9 cellular contexts compared by ENCODE assay signal in genomic region chr3:149553781-149554451, GRCh38.
A peak's percentile ranks its signal among the peaks of the same experiment; 100 is the strongest.
DNase-seq lines count a peak whose midpoint lies in the region; ATAC-seq and TF ChIP-seq lines count a peak whose summit lies in the region.
"Had no signal": no experiment of that assay in that cellular context is flagged by ENCODE, and none has a peak within 500 bp of the region (broad histone marks: within the 10 kb centered on the region; RNA-seq: fewer than 3 reads in every experiment).

No MANE protein-coding gene starts in this region.

- H3K56ac ChIP-seq in mesendoderm (ENCODE audit: low read length) = peak overlapping the region; percentile 30

- peaks cover 4% of the 10 kb centered on the region for H3K79me1 ChIP-seq in mesendoderm (ENCODE audit: low read length)

- no peaks in the 10 kb centered on the region for H3K9me3 Mint-ChIP-seq in stimulated activated effector memory CD8-positive, alpha-beta T cell treated with anti-CD3 and anti-CD28 coated beads, Interleukin-12 subunit alpha, Interleukin-12 subunit beta, amount 100 ng/mL, for 72 hours

- peaks cover 0 to 14% (median 0%) of the 10 kb centered on the region in 4 donors for H3K4me1 ChIP-seq in Peyer's patch
- H3K4me1 ChIP-seq in esophagus muscularis mucosa = peaks cover 32 to 86% (median 78%) of the 10 kb centered on the region in 4 donors
- peaks cover 19% of the 10 kb centered on the region for H3K4me1 ChIP-seq in mesendoderm (ENCODE audit: control insufficient read depth, low read depth, low read length)
- peaks cover 22 to 36% of the 10 kb centered on the region in 2 donors for H3K4me1 ChIP-seq in thyroid gland

- no peaks in the 10 kb centered on the region for H3K79me2 ChIP-seq in mesendoderm (ENCODE audit: control insufficient read depth, insufficient read depth, low read length)

- H3K4me3 Mint-ChIP-seq in stimulated activated effector memory CD8-positive, alpha-beta T cell treated with anti-CD3 and anti-CD28 coated beads, Interleukin-12 subunit alpha, Interleukin-12 subunit beta, amount 100 ng/mL, for 72 hours = no peak overlapping the region

- no peak overlapping the region for H4K8ac ChIP-seq in mesendoderm (ENCODE audit: low read depth, low read length)

- TF ChIP-seq POLR2A in Peyer's patch (IDR thresholded peaks at IDR 0.05) (no peak), esophagus muscularis mucosa (IDR thresholded peaks at IDR 0.05; ENCODE audit: low read depth) (no peak), thyroid gland (IDR thresholded peaks at IDR 0.05) (no peak)

- H3K18ac ChIP-seq in mesendoderm (ENCODE audit: low read length) = peak overlapping the region; percentile 75

- H3K36me3 ChIP-seq in Peyer's patch = no peaks in the 10 kb centered on the region
- H3K36me3 ChIP-seq in esophagus muscularis mucosa = no peaks in the 10 kb centered on the region
- no peaks in the 10 kb centered on the region for H3K36me3 ChIP-seq in mesendoderm (ENCODE audit: control insufficient read depth, insufficient read depth, low read length)
- H3K36me3 ChIP-seq in thyroid gland = no peaks in the 10 kb centered on the region

- H3K27me3 ChIP-seq in Peyer's patch = no peaks in the 10 kb centered on the region
- H3K27me3 ChIP-seq in esophagus muscularis mucosa = no peaks in the 10 kb centered on the region
- H3K27me3 ChIP-seq in mesendoderm (ENCODE audit: insufficient read depth, low read length, poor library complexity) = no peaks in the 10 kb centered on the region
- no peaks in the 10 kb centered on the region for H3K27me3 ChIP-seq in thyroid gland

- H3K27ac Mint-ChIP-seq in stimulated activated effector memory CD8-positive, alpha-beta T cell treated with anti-CD3 and anti-CD28 coated beads, Interleukin-12 subunit alpha, Interleukin-12 subunit beta, amount 100 ng/mL, for 72 hours = no peak overlapping the region

- TF ChIP-seq CTCF in Peyer's patch (IDR thresholded peaks at IDR 0.05) (no peak), esophagus muscularis mucosa (IDR thresholded peaks at IDR 0.05) (no peak), thyroid gland (IDR thresholded peaks at IDR 0.05) (no peak)

- H3K27ac ChIP-seq in Peyer's patch (peak overlapping the region in 3 of 4 donors; percentile 18 to 71 (median 52)), esophagus muscularis mucosa (replicated peaks in 1 of 4) (peak overlapping the region; percentile 62 to 79 (median 72)), mesendoderm (ENCODE audit: low read depth, low read length) (peak overlapping the region; percentile 41), thyroid gland (peak overlapping the region in 2 of 3 donors; percentile 50 to 88)

- WGBS in esophagus muscularis mucosa = 33% methylated on average over 13 of the region's 13 CpGs
- WGBS in mesendoderm (ENCODE audit: extremely low coverage, insufficient coverage, low lambda C conversion rate) = no CpG with 5 or more reads among the region's 13 CpGs
- WGBS in thyroid gland, 2 donors = 70 to 78% methylated on average over 13 of the region's 13 CpGs

- intact Hi-C loops in esophagus muscularis mucosa (cut with DNase I) = no loop called here
- intact Hi-C loops in thyroid gland (cut with DNase I) = no loop called here

- no peak overlapping the region for H2BK5ac ChIP-seq in mesendoderm (ENCODE audit: low read length)

- H2BK120ac ChIP-seq in mesendoderm (ENCODE audit: low read depth, low read length) = no peak overlapping the region

- H3K4me3 ChIP-seq in Peyer's patch (no peak overlapping the region), esophagus muscularis mucosa (peak overlapping the region in 2 of 4 donors; percentile 9 to 11), mesendoderm (ENCODE audit: low read length) (no peak overlapping the region), thyroid gland (replicated peaks in 1 of 3) (no peak overlapping the region)

- H2BK15ac ChIP-seq in mesendoderm (replicated peaks; ENCODE audit: low read depth) = no peak overlapping the region

- H3K9me3 ChIP-seq in Peyer's patch (no peaks in the 10 kb centered on the region), esophagus muscularis mucosa (no peaks in the 10 kb centered on the region), thyroid gland (no peaks in the 10 kb centered on the region)

- TF ChIP-seq EP300 in esophagus muscularis mucosa (IDR thresholded peaks at IDR 0.05) = no peak

- peak overlapping the region; percentile 36 for H3K4ac ChIP-seq in mesendoderm (ENCODE audit: low read depth, low read length)

- no peak overlapping the region for H4K5ac ChIP-seq in mesendoderm (ENCODE audit: low read length)

- no peak overlapping the region for H3K9ac ChIP-seq in mesendoderm (ENCODE audit: low read length)

- no peaks in the 10 kb centered on the region for H3K4me1 Mint-ChIP-seq in stimulated activated effector memory CD8-positive, alpha-beta T cell treated with anti-CD3 and anti-CD28 coated beads, Interleukin-12 subunit alpha, Interleukin-12 subunit beta, amount 100 ng/mL, for 72 hours

- peak overlapping the region; percentile 71 for H3K23ac ChIP-seq in mesendoderm (ENCODE audit: low read length)

- ATAC-seq in stimulated activated effector memory CD8-positive, alpha-beta T cell treated with anti-CD3 and anti-CD28 coated beads, Interleukin-12 subunit alpha, Interleukin-12 subunit beta, amount 100 ng/mL, for 72 hours = no peak

- H3K36me3 Mint-ChIP-seq in stimulated activated effector memory CD8-positive, alpha-beta T cell treated with anti-CD3 and anti-CD28 coated beads, Interleukin-12 subunit alpha, Interleukin-12 subunit beta, amount 100 ng/mL, for 72 hours = no peaks in the 10 kb centered on the region

- H2AK5ac ChIP-seq in mesendoderm (ENCODE audit: low read length) = no peak overlapping the region

- no peak for DNase-seq in Peyer's patch
- no peak for DNase-seq in esophagus muscularis mucosa (ENCODE audit: extremely low spot score)
- peak; percentile 54 for DNase-seq in mesendoderm
- no peak for DNase-seq in thyroid gland
- no peak for DNase-seq in NCI-H2227 treated with DMSO at 0.1 percent for 48 hours (lab: John Stamatoyannopoulos, UW)
- DNase-seq in GDM1 (lab: John Stamatoyannopoulos, UW) = no peak
- no peak for DNase-seq in T1000 (lab: John Stamatoyannopoulos, UW)
- DNase-seq in stimulated activated effector memory CD8-positive, alpha-beta T cell treated with anti-CD3 and anti-CD28 coated beads, Interleukin-12 subunit alpha, Interleukin-12 subunit beta, amount 100 ng/mL, for 72 hours (ENCODE audit: low spot score in 2 of 2) = no peak
- DNase-seq: activated naive CD4-positive, alpha-beta T cell treated with anti-CD3 and anti-CD28 coated beads, Interleukin-2, amount 50 U/mL, for 16 hours had no signal

- H3K4me2 ChIP-seq in mesendoderm (ENCODE audit: low read length) = no peak overlapping the region
